ENCODE assay signal across 8 cellular contexts in the genomic region with DNA sequence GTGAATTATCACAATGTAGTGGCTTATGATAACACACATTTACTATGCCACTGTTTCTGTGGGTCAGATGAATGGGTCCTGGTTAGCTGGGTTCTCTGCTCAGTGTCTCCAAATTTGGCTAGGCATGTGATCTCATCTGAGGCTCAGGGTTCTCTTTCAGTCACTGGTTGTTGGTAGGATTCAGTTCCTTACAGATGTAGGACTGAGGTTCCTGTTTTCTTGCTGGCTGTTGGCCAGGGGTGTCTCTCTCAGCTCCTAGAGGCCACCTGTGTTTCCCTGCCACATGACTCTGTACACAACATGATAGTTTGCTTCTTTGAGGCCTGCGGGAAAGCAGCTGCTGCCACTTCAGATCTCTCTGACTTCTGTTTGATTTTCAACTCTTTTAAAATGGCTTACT. TPM values are rescaled to one million over a fixed set of nuclear protein-coding genes. Genes with fewer than 3 reads are reported as not detected.
A peak's percentile ranks its signal among the peaks of the same experiment; 100 is the strongest.
DNase-seq lines count a peak whose midpoint lies in the region; ATAC-seq and TF ChIP-seq lines count a peak whose summit lies in the region.

No MANE protein-coding gene starts in this region.

- no peaks in the 10 kb centered on the region for H3K27me3 Mint-ChIP-seq in T-helper 2 cell treated with Interferon-gamma antibody and Interleukin-4, amounts not matched to agents 5 μg/mL and 100 μg/mL, for 36 hours (ENCODE audit: low read depth)

- intact Hi-C loops in right lobe of liver (cut with DNase I): no loop called here

- WGBS in right lobe of liver (ENCODE audit: insufficient coverage, low coverage, low lambda C conversion rate, missing lambda C conversion rate): 0% methylated on average over 1 of the region's 1 CpG

- H3K4me3 Mint-ChIP-seq in T-helper 2 cell treated with Interferon-gamma antibody and Interleukin-4, amounts not matched to agents 5 μg/mL and 100 μg/mL, for 36 hours: peak overlapping the region; percentile 8

- H3K4me3 ChIP-seq in right lobe of liver: no peak overlapping the region

- H3K9me3 ChIP-seq in right lobe of liver: no peaks in the 10 kb centered on the region

- peak; percentile 89 for ATAC-seq in GM21367 (IDR thresholded peaks at IDR 0.05; ENCODE audit: unreplicated experiment)
- ATAC-seq in HG03558 (IDR thresholded peaks at IDR 0.05; ENCODE audit: extremely low read depth, unreplicated experiment): peak; percentile 90
- ATAC-seq in right lobe of liver: peak; percentile 14 to 39 (median 21)

- H3K4me1 ChIP-seq in right lobe of liver: peaks cover 0 to 78% (median 33%) of the 10 kb centered on the region in 4 donors

- peak overlapping the region in 1 of 3 donors; percentile 34 for H3K27ac ChIP-seq in right lobe of liver

- peak; percentile 42 for DNase-seq in GM10266 (ENCODE audit: extremely low spot score)
- DNase-seq in T-helper 2 cell treated with Interferon-gamma antibody and Interleukin-4, amounts not matched to agents 5 μg/mL and 100 μg/mL, for 36 hours (ENCODE audit: low spot score): no peak
- DNase-seq in right lobe of liver: peak in 2 of 3 donors; percentile 31 to 52
- DNase-seq in EL: no peak
- no peak for DNase-seq in AG08395 (ENCODE audit: low spot score)
- no peak for DNase-seq in AG08396 (ENCODE audit: low spot score)

- H3K27me3 ChIP-seq in right lobe of liver: no peaks in the 10 kb centered on the region

- no peak for TF ChIP-seq POLR2A in right lobe of liver (IDR thresholded peaks at IDR 0.05)

- peaks cover 5 to 65% (median 27%) of the 10 kb centered on the region in 4 donors for H3K36me3 ChIP-seq in right lobe of liver

- H3K9me3 Mint-ChIP-seq in T-helper 2 cell treated with Interferon-gamma antibody and Interleukin-4, amounts not matched to agents 5 μg/mL and 100 μg/mL, for 36 hours: no peaks in the 10 kb centered on the region

- H3K4me1 Mint-ChIP-seq in T-helper 2 cell treated with Interferon-gamma antibody and Interleukin-4, amounts not matched to agents 5 μg/mL and 100 μg/mL, for 36 hours (ENCODE audit: low read depth): peaks cover 59% of the 10 kb centered on the region

- H3K36me3 Mint-ChIP-seq in T-helper 2 cell treated with Interferon-gamma antibody and Interleukin-4, amounts not matched to agents 5 μg/mL and 100 μg/mL, for 36 hours (ENCODE audit: low read depth): peaks cover 66% of the 10 kb centered on the region

- peak overlapping the region; percentile 22 for H3K27ac Mint-ChIP-seq in T-helper 2 cell treated with Interferon-gamma antibody and Interleukin-4, amounts not matched to agents 5 μg/mL and 100 μg/mL, for 36 hours

- TF ChIP-seq CTCF in GM10266 (IDR thresholded peaks at IDR 0.05; ENCODE audit: control insufficient read depth, insufficient read depth, low read depth, missing control alignments) (no peak), right lobe of liver (IDR thresholded peaks at IDR 0.05) (no peak)

RNA-seq across cellular contexts. Expression of a gene that starts 7.1 kb away (rescaled TPM):
- 10 to 100 TPM; 22.6 to 29.2 (median 24.8) TPM for total RNA-seq in right lobe of liver

RNA-seq across cellular contexts. Expression of a gene that starts 32.6 kb away (rescaled TPM):
- 10 to 100 TPM; 19.7 to 30.3 (median 26.0) TPM for total RNA-seq in right lobe of liver

RNA-seq across cellular contexts. Expression of a gene that starts 32.9 kb away (rescaled TPM):
- 10 to 100 TPM; 28.8 to 42.6 (median 38.1) TPM for total RNA-seq in right lobe of liver

RNA-seq across cellular contexts. Expression of a gene that starts 57.5 kb away (rescaled TPM):
- not detected for total RNA-seq in right lobe of liver

Comparison
In these comparisons a context has a peak if more than half of its experiments do, and no peak if none do; other contexts are left out.
1. DNase-seq: peak in GM10266 (single experiment) and right lobe of liver (2 of 3); none in T-helper 2 cell treated with Interferon-gamma antibody and Interleukin-4, amounts not matched to agents 5 μg/mL and 100 μg/mL, for 36 hours (single experiment), EL (single experiment), AG08395 (single experiment) and AG08396 (single experiment).
2. ATAC-seq: peak in every context shown above with its lines; median percentile 90 in HG03558; 89 in GM21367; 21 in right lobe of liver.